Comparison of ENCODE assay signal across 21 cellular contexts in the genomic region with DNA sequence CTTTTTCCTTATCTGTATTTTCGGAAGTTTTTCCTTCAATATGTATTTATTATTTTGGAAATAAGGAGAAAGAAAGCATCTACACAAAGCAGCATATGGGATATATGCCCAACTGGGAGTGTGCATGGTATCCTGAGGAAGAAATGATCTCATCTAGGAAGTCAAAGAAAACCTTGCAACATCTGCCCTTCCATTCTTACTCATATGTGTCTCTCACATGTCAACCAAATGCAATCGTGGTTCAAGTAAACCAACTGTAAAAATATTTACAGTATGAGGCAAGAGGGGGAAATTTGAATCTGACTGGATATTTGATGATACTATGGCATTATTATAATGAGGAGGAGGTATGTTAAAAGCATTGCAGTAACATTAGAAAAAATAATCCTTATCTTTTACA. TPM values are rescaled to one million over a fixed set of nuclear protein-coding genes. Genes with fewer than 3 reads are reported as not detected.
"Had no signal": no experiment of that assay in that cellular context is flagged by ENCODE, and none has a peak within 500 bp of the region (broad histone marks: within the 10 kb centered on the region; RNA-seq: fewer than 3 reads in every experiment).

No MANE protein-coding gene starts in this region.

- DNase-seq: activated CD4-positive, alpha-beta T cell treated with anti-CD3 and anti-CD28 coated beads for 1 hour; activated CD4-positive, alpha-beta T cell treated with anti-CD3 and anti-CD28 coated beads, Interleukin-2, amount 50 U/mL, for 4 hours; activated naive CD4-positive, alpha-beta T cell treated with anti-CD3 and anti-CD28 coated beads, Interleukin-2, amount 10 ng/mL, durations not matched to agents 7 days and 5 days; activated T-cell treated with anti-CD3 and anti-CD28 coated beads for 4 hours; central memory CD4-positive, alpha-beta T cell; effector CD4-positive, alpha-beta T cell; naive B cell; ovary; sigmoid colon; stimulated activated CD4-positive, alpha-beta T cell treated with anti-CD3 and anti-CD28 coated beads, Interleukin-1b, Interleukin-23, amount 100 ng/mL, for 48 hours; stimulated activated naive CD8-positive, alpha-beta T cell treated with anti-CD3 and anti-CD28 coated beads, Interleukin-15, amount 100 ng/mL, for 72 hours; T-helper 1 cell; T1000 had no signal

- H3K4me3 ChIP-seq: coronary artery, neural progenitor cell, ovary, sigmoid colon had no signal

- ATAC-seq: left lobe of liver; stimulated activated naive CD8-positive, alpha-beta T cell treated with anti-CD3 and anti-CD28 coated beads, Interleukin-15, amount 100 ng/mL, for 72 hours had no signal

- H3K36me3 Mint-ChIP-seq: activated naive CD4-positive, alpha-beta T cell treated with anti-CD3 and anti-CD28 coated beads, Interleukin-2, amount 10 ng/mL, durations not matched to agents 7 days and 5 days; neural progenitor cell; type B pancreatic cell had no signal

- H3K27ac ChIP-seq: coronary artery, neural progenitor cell, ovary, sigmoid colon, VCaP had no signal

- H3K27me3 ChIP-seq: ovary had no signal

- H3K4me3 Mint-ChIP-seq: activated naive CD4-positive, alpha-beta T cell treated with anti-CD3 and anti-CD28 coated beads, Interleukin-2, amount 10 ng/mL, durations not matched to agents 7 days and 5 days; naive B cell; neural progenitor cell; stimulated activated naive CD8-positive, alpha-beta T cell treated with anti-CD3 and anti-CD28 coated beads, Interleukin-15, amount 100 ng/mL, for 72 hours; type B pancreatic cell had no signal

- H3K36me3 ChIP-seq: neural progenitor cell, ovary, sigmoid colon had no signal

- H3K9me3 Mint-ChIP-seq: activated naive CD4-positive, alpha-beta T cell treated with anti-CD3 and anti-CD28 coated beads, Interleukin-2, amount 10 ng/mL, durations not matched to agents 7 days and 5 days; activated T-helper 2 cell treated with anti-CD3 and anti-CD28 coated beads, Interferon-gamma antibody, Interleukin-2, Interleukin-4, amounts not matched to agents 10 μg/mL and 5 μg/mL and 100 μg/mL, durations not matched to agents 14 hours and 24 hours and 36 hours; neural progenitor cell; stimulated activated naive CD8-positive, alpha-beta T cell treated with anti-CD3 and anti-CD28 coated beads, Interleukin-15, amount 100 ng/mL, for 72 hours; type B pancreatic cell had no signal

- H3K9me3 ChIP-seq: ovary, sigmoid colon had no signal

- H3K27ac Mint-ChIP-seq: activated naive CD4-positive, alpha-beta T cell treated with anti-CD3 and anti-CD28 coated beads, Interleukin-2, amount 10 ng/mL, durations not matched to agents 7 days and 5 days; activated T-helper 2 cell treated with anti-CD3 and anti-CD28 coated beads, Interferon-gamma antibody, Interleukin-2, Interleukin-4, amounts not matched to agents 10 μg/mL and 5 μg/mL and 100 μg/mL, durations not matched to agents 14 hours and 24 hours and 36 hours; naive B cell; neural progenitor cell; stimulated activated naive CD8-positive, alpha-beta T cell treated with anti-CD3 and anti-CD28 coated beads, Interleukin-15, amount 100 ng/mL, for 72 hours; type B pancreatic cell had no signal

RNA-seq across cellular contexts. Expression of gene SCG3, which starts 3.2 kb away (rescaled TPM):
- total RNA-seq: activated T-helper 2 cell treated with anti-CD3 and anti-CD28 coated beads, Interferon-gamma antibody, Interleukin-2, Interleukin-4, amounts not matched to agents 10 μg/mL and 5 μg/mL and 100 μg/mL, durations not matched to agents 14 hours and 24 hours and 36 hours; fibroblast of lung; left lobe of liver; mononuclear cell had no signal
